ENCODE assay signal across 8 cellular contexts in genomic region chr16:720507-720989, GRCh38. TPM values are rescaled to one million over a fixed set of nuclear protein-coding genes. Genes with fewer than 3 reads are reported as not detected.
DNase-seq lines count a peak whose midpoint lies in the region; ATAC-seq and TF ChIP-seq lines count a peak whose summit lies in the region.

No MANE protein-coding gene starts in this region.

- H3K27me3 ChIP-seq in SK-N-SH (ENCODE audit: insufficient read depth) (no peaks in the 10 kb centered on the region), stomach (peaks cover 0 to 37% (median 0%) of the 10 kb centered on the region in 3 donors)

- H3K27ac ChIP-seq in SK-N-SH (ENCODE audit: low read depth in 2 of 2, low read length in 1 of 2) (peak overlapping the region; percentile 91 to 99), stomach (peak overlapping the region; percentile 88 to 94 (median 90))

- peaks cover 0 to 6% of the 10 kb centered on the region in 2 experiments for H3K36me3 ChIP-seq in SK-N-SH (replicated peaks in 1 of 2; ENCODE audit: control insufficient read depth in 1 of 2, insufficient read depth in 2 of 2, low read length in 1 of 2)
- peaks cover 0 to 14% (median 0%) of the 10 kb centered on the region in 4 donors for H3K36me3 ChIP-seq in stomach

- H3K9me3 ChIP-seq in SK-N-SH (no peaks in the 10 kb centered on the region), stomach (no peaks in the 10 kb centered on the region)

- 2% methylated on average over 24 of the region's 37 CpGs for WGBS in SK-N-SH (ENCODE audit: low lambda C conversion rate)
- WGBS in lower leg skin, 2 donors, result 0 to 1% methylated on average over 22 to 29 of the region's 37 CpGs
- 0 to 2% (median 1%) methylated on average over 6 to 37 of the region's 37 CpGs for WGBS in stomach, 5 donors

- DNase-seq in Ammon's horn (ENCODE audit: low spot score), result peak; percentile 80
- DNase-seq in GM13976 (ENCODE audit: low spot score), result peak; percentile 80
- peak; percentile 89 for DNase-seq in SK-N-SH
- DNase-seq in dermis blood vessel endothelial cell, result peak; percentile 46
- no peak for DNase-seq in lower leg skin (ENCODE audit: low spot score in 2 of 2)
- DNase-seq in stomach, result no peak

- peaks cover 24% of the 10 kb centered on the region; the same call in 1 of the 2 replicates for H4K20me1 ChIP-seq in SK-N-SH (ENCODE audit: insufficient read depth)

- peak overlapping the region; percentile 86 to 89 for H3K4me3 ChIP-seq in SK-N-SH (ENCODE audit: low read depth in 2 of 2, low read length in 1 of 2)
- peak overlapping the region; percentile 37 for H3K4me3 ChIP-seq in lower leg skin (ENCODE audit: low read depth, poor library complexity, severe bottlenecking)
- peak overlapping the region; percentile 63 to 88 (median 80) for H3K4me3 ChIP-seq in stomach

- in situ Hi-C loops in GM13976 (cut with MboI; ENCODE audit: low sequenced_read_pairs, unreplicated experiment), result no loop called here

- TF ChIP-seq CTCF in GM13976 (IDR thresholded peaks at IDR 0.05; ENCODE audit: borderline replicate concordance, control extremely low read depth, extremely low read depth, insufficient read depth, missing control alignments) (peak; percentile 28), SK-N-SH (IDR thresholded peaks at IDR 0.05) (peak; percentile 43), lower leg skin (IDR thresholded peaks at IDR 0.05) (no peak), stomach (IDR thresholded peaks at IDR 0.05) (no peak)

- peaks cover 2% of the 10 kb centered on the region; the same call in 1 of the 2 replicates for H3K79me2 ChIP-seq in SK-N-SH (ENCODE audit: insufficient read depth)

- H3K4me1 ChIP-seq in SK-N-SH (ENCODE audit: control insufficient read depth in 1 of 2, insufficient read depth in 2 of 2, low read depth in 1 of 2, low read length in 1 of 2) (peaks cover 8 to 47% of the 10 kb centered on the region in 2 experiments; a peak in 3 of 4 replicates), stomach (peaks cover 30 to 59% (median 57%) of the 10 kb centered on the region in 4 donors)

- H3F3A ChIP-seq in SK-N-SH (replicated peaks; ENCODE audit: insufficient read depth), result peaks cover 24% of the 10 kb centered on the region

- CTCF ChIA-PET in SK-N-SH (lab: Yijun Ruan, JAX), result interaction anchor here (0.7 to 22.4 kb wide), 11 partner anchors 7 to 382 kb away, joined by 3 to 358 read pairs (median 5); partner anchors contain the start of genes ANTKMT, CCDC78, CIAO3 and FBXL16

- intact Hi-C loops in lower leg skin (cut with DNase I; ENCODE audit: low total_unique reads), result no loop called here
- intact Hi-C loops in stomach (cut with DNase I; ENCODE audit: low total_unique reads), result no loop called here

- H3K9me2 ChIP-seq in SK-N-SH, result no peaks in the 10 kb centered on the region

- ATAC-seq in HG03432 (IDR thresholded peaks at IDR 0.05; ENCODE audit: unreplicated experiment) (peak; percentile 17), HG03196 (IDR thresholded peaks at IDR 0.05; ENCODE audit: unreplicated experiment) (no peak)

- TF ChIP-seq POLR2A in lower leg skin (IDR thresholded peaks at IDR 0.05) (no peak), stomach (IDR thresholded peaks at IDR 0.05) (no peak)

- no peak for TF ChIP-seq EP300 in SK-N-SH (IDR thresholded peaks at IDR 0.05; ENCODE audit: borderline replicate concordance in 1 of 2, low read depth in 1 of 2, low read length in 1 of 2)
- TF ChIP-seq EP300 in stomach (IDR thresholded peaks at IDR 0.05), result no peak

- POLR2A ChIA-PET in SK-N-SH (lab: Yijun Ruan, JAX), result interaction anchor here (0.9 to 3.8 kb wide), 13 partner anchors 9 to 67 kb away, joined by 3 to 19 read pairs (median 4); partner anchors contain the start of genes CHTF18, JMJD8, RPUSD1 and STUB1

- 0 out of 2 replicates have a peak overlapping the region, but pooled peaks have one; percentile 46 for H2AFZ ChIP-seq in SK-N-SH (ENCODE audit: low read depth)

- H3K9ac ChIP-seq in SK-N-SH, result peak overlapping the region; percentile 85

- H3K4me2 ChIP-seq in SK-N-SH, result peak overlapping the region; percentile 100

- peak; percentile 5; the same call in 1 of the 2 replicates for TF ChIP-seq RAD21 in SK-N-SH (IDR thresholded peaks at IDR 0.05; ENCODE audit: low read length)

TF ChIP-seq in SK-N-SH, 30 proteins besides CTCF, POLR2A, EP300 and RAD21 (continues in another document):
- peak; percentile 60; the same call in 1 of the 2 replicates for TF ChIP-seq SIN3A (IDR thresholded peaks at IDR 0.05; ENCODE audit: borderline replicate concordance, low read depth, low read length)
- TF ChIP-seq POLR2AphosphoS5 (IDR thresholded peaks at IDR 0.05; ENCODE audit: low read depth, low read length), result peak; percentile 67; the same call in 1 of the 2 replicates
- 0 out of 2 replicates have a peak, but pooled peaks have one; percentile 21 for TF ChIP-seq REST (IDR thresholded peaks at IDR 0.05; ENCODE audit: low read depth, low read length)
- no peak for TF ChIP-seq FOSL2 (IDR thresholded peaks at IDR 0.05; ENCODE audit: borderline replicate concordance, low read depth)
- TF ChIP-seq, protein P1, sequence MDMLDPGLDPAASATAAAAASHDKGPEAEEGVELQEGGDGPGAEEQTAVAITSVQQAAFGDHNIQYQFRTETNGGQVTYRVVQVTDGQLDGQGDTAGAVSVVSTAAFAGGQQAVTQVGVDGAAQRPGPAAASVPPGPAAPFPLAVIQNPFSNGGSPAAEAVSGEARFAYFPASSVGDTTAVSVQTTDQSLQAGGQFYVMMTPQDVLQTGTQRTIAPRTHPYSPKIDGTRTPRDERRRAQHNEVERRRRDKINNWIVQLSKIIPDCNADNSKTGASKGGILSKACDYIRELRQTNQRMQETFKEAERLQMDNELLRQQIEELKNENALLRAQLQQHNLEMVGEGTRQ (IDR thresholded peaks at IDR 0.05; ENCODE audit: borderline replicate concordance, low read depth, low read length), result no peak
- peak; percentile 59; the same call in 1 of the 2 replicates for TF ChIP-seq YY1 (IDR thresholded peaks at IDR 0.05; ENCODE audit: low read depth)
- peak; percentile 58; the same call in 1 of the 2 replicates for TF ChIP-seq RCOR1 (IDR thresholded peaks at IDR 0.05; ENCODE audit: low read length)

RNA-seq across cellular contexts. Expression of gene ANTKMT, which starts 0.4 kb away (rescaled TPM):
- polyA plus RNA-seq in SK-N-SH (2012; rRNA removed) (49.5 and 57.4 TPM in 2 replicates), stomach (10 to 100 TPM; 35.9 to 65.0 (median 58.0) TPM)
- polyA plus RNA-seq in SK-N-SH (2012; cell fraction: cytosol; rRNA removed), result 22.6 and 32.2 TPM in 2 replicates
- 144 and 312 TPM in 2 replicates for polyA plus RNA-seq in SK-N-SH (2012; cell fraction: nucleus; rRNA removed)
- total RNA-seq in dermis blood vessel endothelial cell (25.5 and 47.5 TPM in 2 replicates), lower leg skin (10 to 100 TPM; 24.9 to 42.4 (median 32.1) TPM), stomach (100 to 1,000 TPM in 1 of 5 donors, 10 to 100 TPM in 3, 1 to 10 TPM in 1; 9.7 to 602 (median 44.9) TPM)

RNA-seq across cellular contexts. Expression of gene METRN, which starts 5.6 kb away (rescaled TPM):
- 52.4 and 59.7 TPM in 2 replicates for polyA plus RNA-seq in SK-N-SH (2012; rRNA removed)
- 25.1 and 56.0 TPM in 2 replicates for polyA plus RNA-seq in SK-N-SH (2012; cell fraction: cytosol; rRNA removed)
- 47.0 and 55.6 TPM in 2 replicates for polyA plus RNA-seq in SK-N-SH (2012; cell fraction: nucleus; rRNA removed)
- total RNA-seq in dermis blood vessel endothelial cell, result 34.9 and 41.7 TPM in 2 replicates
- total RNA-seq in lower leg skin, result 10 to 100 TPM; 24.2 to 48.4 (median 36.0) TPM
- total RNA-seq in stomach, result 10 to 100 TPM in 4 of 5 donors, 1 to 10 TPM in 1; 7.1 to 79.7 (median 20.4) TPM
- polyA plus RNA-seq in stomach, result 10 to 100 TPM; 36.9 to 45.8 (median 39.4) TPM

RNA-seq across cellular contexts. Expression of gene CCDC78, which starts 5.7 kb away (rescaled TPM):
- polyA plus RNA-seq in SK-N-SH (2012; rRNA removed), result 15.4 and 18.8 TPM in 2 replicates
- polyA plus RNA-seq in SK-N-SH (2012; cell fraction: cytosol; rRNA removed), result 1.4 and 2.8 TPM in 2 replicates
- polyA plus RNA-seq in SK-N-SH (2012; cell fraction: nucleus; rRNA removed), result 160 and 164 TPM in 2 replicates
- 0.34 and 0.65 TPM in 2 replicates for total RNA-seq in dermis blood vessel endothelial cell
- total RNA-seq in lower leg skin, result under 1 TPM in 2 of 4 donors, not detected in 2; 0.52 to 0.55 TPM
- total RNA-seq in stomach, result 10 to 100 TPM in 1 of 5 donors, 1 to 10 TPM in 1, not detected in 3; 1.3 to 14.3 TPM
- polyA plus RNA-seq in stomach, result 1 to 10 TPM in 2 of 3 donors, not detected in 1; 1.3 to 1.7 TPM

RNA-seq across cellular contexts. Expression of gene HAGHL, which starts 6.4 kb away (rescaled TPM):
- polyA plus RNA-seq in SK-N-SH (2012; rRNA removed), result 60.6 and 65.5 TPM in 2 replicates
- 15.2 and 18.9 TPM in 2 replicates for polyA plus RNA-seq in SK-N-SH (2012; cell fraction: cytosol; rRNA removed)
- 374 and 593 TPM in 2 replicates for polyA plus RNA-seq in SK-N-SH (2012; cell fraction: nucleus; rRNA removed)
- 5.1 and 6.3 TPM in 2 replicates for total RNA-seq in dermis blood vessel endothelial cell
- 1 to 10 TPM; 4.5 to 6.3 (median 6.0) TPM for total RNA-seq in lower leg skin
- 10 to 100 TPM in 1 of 5 donors, 1 to 10 TPM in 2, not detected in 2; 3.3 to 19.9 (median 4.0) TPM for total RNA-seq in stomach
- polyA plus RNA-seq in stomach, result 1 to 10 TPM; 3.1 to 7.9 (median 3.7) TPM

RNA-seq across cellular contexts. Expression of gene FBXL16, which starts 14.9 kb away (rescaled TPM):
- polyA plus RNA-seq in SK-N-SH (2012; rRNA removed) (17.7 and 19.8 TPM in 2 replicates), stomach (1 to 10 TPM in 2 of 3 donors, under 1 TPM in 1; 0.61 to 3.6 (median 1.3) TPM)
- 11.3 and 18.3 TPM in 2 replicates for polyA plus RNA-seq in SK-N-SH (2012; cell fraction: cytosol; rRNA removed)
- polyA plus RNA-seq in SK-N-SH (2012; cell fraction: nucleus; rRNA removed), result 19.3 and 27.4 TPM in 2 replicates
- total RNA-seq in dermis blood vessel endothelial cell (0.05 TPM in 1 of 2 replicates, not detected in the other), lower leg skin (10 to 100 TPM; 18.3 to 33.6 (median 25.2) TPM), stomach (under 1 TPM in 2 of 5 donors, not detected in 3; 0.37 to 0.72 TPM)

Comparison
In these comparisons a context has a peak if more than half of its experiments do, and no peak if none do; other contexts are left out.
1. DNase-seq: peak in Ammon's horn (single experiment), GM13976 (single experiment), SK-N-SH (single experiment) and dermis blood vessel endothelial cell (single experiment); none in lower leg skin (0 of 2) and stomach (single experiment).
2. CTCF ChIP-seq: peak in GM13976 (single experiment) and SK-N-SH (single experiment); none in lower leg skin (0 of 3) and stomach (0 of 7).
3. H3K4me3 ChIP-seq: peak in every context shown above with its lines; median percentile 88 in SK-N-SH; 80 in stomach; 37 in lower leg skin.